Comparison of ENCODE assay signal across 13 cellular contexts in the genomic region with DNA sequence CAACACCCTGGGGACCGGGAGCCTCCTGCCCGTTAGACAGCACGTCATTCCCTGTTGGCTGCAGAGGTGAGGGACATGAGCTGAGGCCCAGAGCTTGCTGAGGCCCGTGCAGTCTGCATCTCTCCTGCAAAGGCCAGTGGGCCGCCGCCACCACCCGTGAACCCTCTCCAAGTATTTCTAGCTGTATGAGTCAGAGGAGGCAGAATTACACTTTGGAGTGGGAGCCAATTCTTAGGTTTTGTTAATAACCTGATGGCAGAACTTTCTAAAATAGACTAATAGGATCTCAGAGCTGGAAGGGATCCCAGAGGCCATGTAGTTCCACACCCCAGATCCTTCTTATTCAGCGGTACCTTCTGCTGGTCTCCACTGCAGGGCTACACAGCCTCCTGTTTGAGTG.
DNase-seq lines count a peak whose midpoint lies in the region; ATAC-seq and TF ChIP-seq lines count a peak whose summit lies in the region.
"Had no signal": no experiment of that assay in that cellular context is flagged by ENCODE, and none has a peak within 500 bp of the region (broad histone marks: within the 10 kb centered on the region; RNA-seq: fewer than 3 reads in every experiment).

No MANE protein-coding gene starts in this region.

- H3K9me2 ChIP-seq in SK-N-SH, result no peaks in the 10 kb centered on the region

- BruUV-seq in A673 (replicated peaks; lab: Mats Ljungman, UMichigan), result no TSS peak

- H3K4me2 ChIP-seq in SK-N-SH, result no peak overlapping the region

- H3K9me3 ChIP-seq in SK-N-SH (no peaks in the 10 kb centered on the region), A673 (ENCODE audit: low read depth, low read length, poor library complexity, severe bottlenecking) (no peaks in the 10 kb centered on the region)

- CTCF ChIA-PET in SK-N-SH (lab: Yijun Ruan, JAX), result interaction anchor here (0.9 to 1.4 kb wide), 2 partner anchors 17 to 20 kb away, joined by 3 read pairs; no protein-coding TSS in a partner anchor
- CTCF ChIA-PET in A673 (lab: Charles Lee), result no interaction called here

- peak; percentile 84 for ATAC-seq in SK-N-SH treated with all-trans-retinoic acid at 6 μM for 48 hours
- no peak for ATAC-seq in stimulated activated naive CD8-positive, alpha-beta T cell treated with anti-CD3 and anti-CD28 coated beads, Interleukin-15, Interleukin-2, amounts not matched to agents 100 U/mL and 50 U/mL, for 24 hours
- ATAC-seq: naive thymus-derived CD8-positive, alpha-beta T cell; stimulated activated memory B cell treated with anti-CD40 and anti-IgM and Interleukin-4, amounts not matched to agents 10 μg/mL and 1 μg/mL and 100 μg/mL, for 72 hours had no signal

- POLR2A ChIA-PET in SK-N-SH (lab: Yijun Ruan, JAX), result no interaction called here
- POLR2A ChIA-PET in A673 (lab: Charles Lee; ENCODE audit: low non-redundant PET), result no interaction called here

- no peak overlapping the region for H3K9ac ChIP-seq in SK-N-SH

- peak overlapping the region in 1 of 2 experiments; percentile 36; a peak in 1 of 4 replicates for H3K27ac ChIP-seq in SK-N-SH (ENCODE audit: low read depth in 2 of 2, low read length in 1 of 2)
- H3K27ac ChIP-seq in A673 (ENCODE audit: low read depth, low read length, poor library complexity, severe bottlenecking), result no peak overlapping the region
- H3K27ac ChIP-seq: brain microvascular endothelial cell had no signal

- DNase-seq in SK-N-SH, result no peak
- peak; percentile 85 for DNase-seq in fibroblast of the conjunctiva (ENCODE audit: low read depth)
- peak; percentile 15 for DNase-seq in pons (ENCODE audit: low spot score)
- no peak for DNase-seq in A673 (ENCODE audit: low spot score)
- no peak for DNase-seq in DMS53 (lab: John Stamatoyannopoulos, UW)
- DNase-seq in stimulated activated naive CD8-positive, alpha-beta T cell treated with anti-CD3 and anti-CD28 coated beads, Interleukin-15, Interleukin-2, amounts not matched to agents 100 U/mL and 50 U/mL, for 24 hours, result no peak
- DNase-seq in activated CD4-positive, CD25-positive, alpha-beta regulatory T cell (lab: John Stamatoyannopoulos, UW), result no peak
- DNase-seq: activated T-cell treated with anti-CD3 and anti-CD28 coated beads, Interleukin-2, amount 50 U/mL, for 48 hours; brain microvascular endothelial cell; naive thymus-derived CD8-positive, alpha-beta T cell; stimulated activated CD4-positive, alpha-beta T cell treated with anti-CD3 and anti-CD28 coated beads, Interleukin-1b, Interleukin-23, amount 100 ng/mL, for 48 hours had no signal

- TF ChIP-seq EP300 in SK-N-SH (IDR thresholded peaks at IDR 0.05; ENCODE audit: borderline replicate concordance in 1 of 2, low read depth in 1 of 2, low read length in 1 of 2), result no peak

- TF ChIP-seq CTCF in SK-N-SH (IDR thresholded peaks at IDR 0.05) (no peak), A673 (conservative IDR thresholded peaks at IDR 0.05; ENCODE audit: low read depth, low read length) (no peak)

- WGBS in SK-N-SH (ENCODE audit: low lambda C conversion rate), result 44% methylated on average over 7 of the region's 8 CpGs

- intact Hi-C loops in A673 (cut with micrococcal nuclease; ENCODE audit: unreplicated experiment), result no loop called here

- H3K4me3 ChIP-seq in SK-N-SH (ENCODE audit: low read depth in 2 of 2, low read length in 1 of 2) (no peak overlapping the region), A673 (ENCODE audit: low read depth, low read length, poor library complexity, severe bottlenecking) (no peak overlapping the region)

- no peaks in the 10 kb centered on the region for H3K79me2 ChIP-seq in SK-N-SH (ENCODE audit: insufficient read depth)

- no peaks in the 10 kb centered on the region for H4K20me1 ChIP-seq in SK-N-SH (ENCODE audit: insufficient read depth)

- H3K27me3 ChIP-seq in SK-N-SH (ENCODE audit: insufficient read depth), result no peaks in the 10 kb centered on the region; the same call in 1 of the 2 replicates
- H3K27me3 ChIP-seq in A673 (replicated peaks; ENCODE audit: insufficient read depth, low read depth, low read length, poor library complexity), result no peaks in the 10 kb centered on the region
- H3K27me3 ChIP-seq: brain microvascular endothelial cell had no signal

- H3F3A ChIP-seq in SK-N-SH (replicated peaks; ENCODE audit: insufficient read depth), result no peaks in the 10 kb centered on the region

- TF ChIP-seq RAD21 in SK-N-SH (IDR thresholded peaks at IDR 0.05; ENCODE audit: low read length), result no peak

- no peak overlapping the region for H2AFZ ChIP-seq in SK-N-SH (ENCODE audit: low read depth)

- peaks cover 0 to 16% of the 10 kb centered on the region in 2 experiments; a peak in 2 of 4 replicates for H3K4me1 ChIP-seq in SK-N-SH (ENCODE audit: control insufficient read depth in 1 of 2, insufficient read depth in 2 of 2, low read depth in 1 of 2, low read length in 1 of 2)
- no peaks in the 10 kb centered on the region for H3K4me1 ChIP-seq in A673 (ENCODE audit: insufficient read depth, low read length, poor library complexity, severe bottlenecking)

- H3K36me3 ChIP-seq in SK-N-SH (replicated peaks in 1 of 2; ENCODE audit: control insufficient read depth in 1 of 2, insufficient read depth in 2 of 2, low read length in 1 of 2), result no peaks in the 10 kb centered on the region
- no peaks in the 10 kb centered on the region for H3K36me3 ChIP-seq in A673 (ENCODE audit: insufficient read depth, low read length, poor library complexity, severe bottlenecking)
- H3K36me3 ChIP-seq: brain microvascular endothelial cell had no signal

TF ChIP-seq in SK-N-SH treated with all-trans-retinoic acid at 6 μM for 48 hours, 23 proteins besides CTCF, POLR2A, EP300 and RAD21:
- TF ChIP-seq TOX (CRISPR knock-in tag; IDR thresholded peaks at IDR 0.05; ENCODE audit: borderline replicate concordance) (no peak), OSR1 (CRISPR knock-in tag; IDR thresholded peaks at IDR 0.05) (no peak), ZFP30 (CRISPR knock-in tag; IDR thresholded peaks at IDR 0.05) (no peak), ESRRG (CRISPR knock-in tag; IDR thresholded peaks at IDR 0.05) (no peak), ZNF8 (CRISPR knock-in tag; IDR thresholded peaks at IDR 0.05) (no peak), ZNF70 (CRISPR knock-in tag; IDR thresholded peaks at IDR 0.05) (no peak)
- TF ChIP-seq, protein P1, sequence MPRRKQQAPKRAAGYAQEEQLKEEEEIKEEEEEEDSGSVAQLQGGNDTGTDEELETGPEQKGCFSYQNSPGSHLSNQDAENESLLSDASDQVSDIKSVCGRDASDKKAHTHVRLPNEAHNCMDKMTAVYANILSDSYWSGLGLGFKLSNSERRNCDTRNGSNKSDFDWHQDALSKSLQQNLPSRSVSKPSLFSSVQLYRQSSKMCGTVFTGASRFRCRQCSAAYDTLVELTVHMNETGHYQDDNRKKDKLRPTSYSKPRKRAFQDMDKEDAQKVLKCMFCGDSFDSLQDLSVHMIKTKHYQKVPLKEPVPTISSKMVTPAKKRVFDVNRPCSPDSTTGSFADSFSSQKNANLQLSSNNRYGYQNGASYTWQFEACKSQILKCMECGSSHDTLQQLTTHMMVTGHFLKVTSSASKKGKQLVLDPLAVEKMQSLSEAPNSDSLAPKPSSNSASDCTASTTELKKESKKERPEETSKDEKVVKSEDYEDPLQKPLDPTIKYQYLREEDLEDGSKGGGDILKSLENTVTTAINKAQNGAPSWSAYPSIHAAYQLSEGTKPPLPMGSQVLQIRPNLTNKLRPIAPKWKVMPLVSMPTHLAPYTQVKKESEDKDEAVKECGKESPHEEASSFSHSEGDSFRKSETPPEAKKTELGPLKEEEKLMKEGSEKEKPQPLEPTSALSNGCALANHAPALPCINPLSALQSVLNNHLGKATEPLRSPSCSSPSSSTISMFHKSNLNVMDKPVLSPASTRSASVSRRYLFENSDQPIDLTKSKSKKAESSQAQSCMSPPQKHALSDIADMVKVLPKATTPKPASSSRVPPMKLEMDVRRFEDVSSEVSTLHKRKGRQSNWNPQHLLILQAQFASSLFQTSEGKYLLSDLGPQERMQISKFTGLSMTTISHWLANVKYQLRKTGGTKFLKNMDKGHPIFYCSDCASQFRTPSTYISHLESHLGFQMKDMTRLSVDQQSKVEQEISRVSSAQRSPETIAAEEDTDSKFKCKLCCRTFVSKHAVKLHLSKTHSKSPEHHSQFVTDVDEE (CRISPR knock-in tag; IDR thresholded peaks at IDR 0.05), result no peak

TF ChIP-seq in SK-N-SH, 30 proteins besides CTCF, POLR2A, EP300 and RAD21:
- TF ChIP-seq GABPA (IDR thresholded peaks at IDR 0.05; ENCODE audit: low read depth), result no peak
- TF ChIP-seq TEAD4 (IDR thresholded peaks at IDR 0.05; ENCODE audit: borderline replicate concordance, insufficient read depth), result no peak
- no peak for TF ChIP-seq NRF1 (IDR thresholded peaks at IDR 0.05; ENCODE audit: low read depth, low read length)

Comparison
In these comparisons a context has a peak if more than half of its experiments do, and no peak if none do; other contexts are left out.
1. DNase-seq: peak in fibroblast of the conjunctiva (single experiment) and pons (single experiment); none in SK-N-SH (single experiment), A673 (single experiment), DMS53 (single experiment), stimulated activated naive CD8-positive, alpha-beta T cell treated with anti-CD3 and anti-CD28 coated beads, Interleukin-15, Interleukin-2, amounts not matched to agents 100 U/mL and 50 U/mL, for 24 hours (single experiment) and activated CD4-positive, CD25-positive, alpha-beta regulatory T cell (0 of 4).